Comparison of ENCODE assay signal across 23 cellular contexts in genomic region chr16:48291754-48292153, GRCh38. TPM values are rescaled to one million over a fixed set of nuclear protein-coding genes. Genes with fewer than 3 reads are reported as not detected.
"Had no signal": no experiment of that assay in that cellular context is flagged by ENCODE, and none has a peak within 500 bp of the region (broad histone marks: within the 10 kb centered on the region; RNA-seq: fewer than 3 reads in every experiment).

No MANE protein-coding gene starts in this region.

- H3K27me3 ChIP-seq: suprapubic skin, transverse colon, uterus had no signal

- H3K4me3 ChIP-seq: lower lobe of right lung, psoas muscle, suprapubic skin, transverse colon, uterus had no signal

- DNase-seq: activated B cell treated with CpG ODN at 0.5 μM for 24 hours; activated CD4-positive, alpha-beta T cell treated with anti-CD3 and anti-CD28 coated beads for 4 hours; activated CD8-positive, alpha-beta T cell treated with anti-CD3 and anti-CD28 coated beads for 36 hours; activated naive CD4-positive, alpha-beta T cell treated with Interleukin-2 at 50 U/mL for 16 hours; activated naive CD8-positive, alpha-beta T cell treated with anti-CD3 and anti-CD28 coated beads, Interleukin-2, amount 10 ng/mL, durations not matched to agents 7 days and 5 days; activated T-cell treated with anti-CD3 and anti-CD28 coated beads, Interleukin-2, amount 50 U/mL, for 1 hour; amygdala; effector CD8-positive, alpha-beta T cell; foreskin fibroblast; hippocampal formation; lower lobe of right lung; psoas muscle; right cardiac atrium; SW 1271; transverse colon; uterus had no signal

- H3K27ac ChIP-seq: lower lobe of right lung, psoas muscle, suprapubic skin, transverse colon, uterus had no signal

- H3K27ac Mint-ChIP-seq: activated B cell treated with CpG ODN at 0.5 μM for 24 hours; activated CD8-positive, alpha-beta T cell treated with anti-CD3 and anti-CD28 coated beads for 36 hours; activated naive CD8-positive, alpha-beta T cell treated with anti-CD3 and anti-CD28 coated beads, Interleukin-2, amount 10 ng/mL, durations not matched to agents 7 days and 5 days; activated T-helper 2 cell treated with anti-CD3 and anti-CD28 coated beads, Interferon-gamma antibody, Interleukin-2, Interleukin-4, amounts not matched to agents 10 μg/mL and 5 μg/mL and 100 μg/mL, durations not matched to agents 14 hours and 24 hours and 36 hours; dendritic cell treated with granulocyte-macrophage colony-stimulating factor and Interleukin-4, amounts not matched to agents 40 ng/mL and 50 ng/mL, for 4 days; stimulated activated naive CD8-positive, alpha-beta T cell treated with anti-CD3 and anti-CD28 coated beads, Interleukin-15, Interleukin-2, amounts not matched to agents 100 ng/mL and 50 ng/mL, for 24 hours had no signal

- H3K4me1 Mint-ChIP-seq: activated B cell treated with CpG ODN at 0.5 μM for 24 hours had no signal

- H3K4me1 ChIP-seq: uterus had no signal

- H3K27me3 Mint-ChIP-seq: activated B cell treated with CpG ODN at 0.5 μM for 24 hours; activated CD8-positive, alpha-beta T cell treated with anti-CD3 and anti-CD28 coated beads for 36 hours; activated naive CD8-positive, alpha-beta T cell treated with anti-CD3 and anti-CD28 coated beads, Interleukin-2, amount 10 ng/mL, durations not matched to agents 7 days and 5 days; dendritic cell treated with granulocyte-macrophage colony-stimulating factor and Interleukin-4, amounts not matched to agents 40 ng/mL and 50 ng/mL, for 4 days; stimulated activated naive CD8-positive, alpha-beta T cell treated with anti-CD3 and anti-CD28 coated beads, Interleukin-15, Interleukin-2, amounts not matched to agents 100 ng/mL and 50 ng/mL, for 24 hours had no signal

- H3K9me3 ChIP-seq: psoas muscle, suprapubic skin had no signal

- H3K4me3 Mint-ChIP-seq: activated B cell treated with CpG ODN at 0.5 μM for 24 hours; activated CD8-positive, alpha-beta T cell treated with anti-CD3 and anti-CD28 coated beads for 36 hours; activated naive CD8-positive, alpha-beta T cell treated with anti-CD3 and anti-CD28 coated beads, Interleukin-2, amount 10 ng/mL, durations not matched to agents 7 days and 5 days; dendritic cell treated with granulocyte-macrophage colony-stimulating factor and Interleukin-4, amounts not matched to agents 40 ng/mL and 50 ng/mL, for 4 days; neural crest cell; stimulated activated naive CD8-positive, alpha-beta T cell treated with anti-CD3 and anti-CD28 coated beads, Interleukin-15, Interleukin-2, amounts not matched to agents 100 ng/mL and 50 ng/mL, for 24 hours had no signal

- H3K36me3 ChIP-seq: uterus had no signal

- ATAC-seq: activated CD8-positive, alpha-beta T cell treated with anti-CD3 and anti-CD28 coated beads for 36 hours; lower lobe of right lung; psoas muscle; right cardiac atrium had no signal

RNA-seq across cellular contexts. Expression of gene ABCC11, which starts 44.4 kb away (rescaled TPM):
- total RNA-seq: activated B cell treated with CpG ODN at 0.5 μM for 24 hours, endothelial cell of umbilical vein, lower lobe of right lung, skeletal muscle tissue had no signal
